29 cellular contexts compared by ENCODE assay signal in genomic region chr11:116400081-116400480, GRCh38.
"Had no signal": no experiment of that assay in that cellular context is flagged by ENCODE, and none has a peak within 500 bp of the region (broad histone marks: within the 10 kb centered on the region; RNA-seq: fewer than 3 reads in every experiment).

No MANE protein-coding gene starts in this region.

- H3K9me3 Mint-ChIP-seq: effector memory CD8-positive, alpha-beta T cell; immature natural killer cell; memory B cell; natural killer cell; stimulated activated naive CD8-positive, alpha-beta T cell treated with anti-CD3 and anti-CD28 coated beads, Interleukin-15, amount 100 ng/mL, for 72 hours had no signal

- H3K9ac ChIP-seq: parathyroid adenoma had no signal

- H2AFZ ChIP-seq: parathyroid adenoma had no signal

- H3K4me1 Mint-ChIP-seq: immature natural killer cell; natural killer cell; stimulated activated naive CD8-positive, alpha-beta T cell treated with anti-CD3 and anti-CD28 coated beads, Interleukin-15, amount 100 ng/mL, for 72 hours had no signal

- H3K36me3 Mint-ChIP-seq: immature natural killer cell, memory B cell, natural killer cell had no signal

- H3K27ac Mint-ChIP-seq: effector memory CD8-positive, alpha-beta T cell; immature natural killer cell; memory B cell; natural killer cell; progenitor cell of endocrine pancreas had no signal

- ATAC-seq: effector memory CD8-positive, alpha-beta T cell; heart right ventricle; left colon; left ventricle myocardium superior; natural killer cell; sciatic nerve; stimulated activated naive CD8-positive, alpha-beta T cell treated with anti-CD3 and anti-CD28 coated beads, Interleukin-15, amount 100 ng/mL, for 72 hours; upper lobe of right lung had no signal

- H3K27ac ChIP-seq: esophagus squamous epithelium, heart right ventricle, parathyroid adenoma, suprapubic skin, transverse colon, upper lobe of right lung had no signal

- H3K4me3 Mint-ChIP-seq: effector memory CD8-positive, alpha-beta T cell; immature natural killer cell; memory B cell; natural killer cell; stimulated activated naive CD8-positive, alpha-beta T cell treated with anti-CD3 and anti-CD28 coated beads, Interleukin-15, amount 100 ng/mL, for 72 hours had no signal

- H3K4me3 ChIP-seq: esophagus squamous epithelium, heart right ventricle, lung, smooth muscle cell, suprapubic skin, transverse colon, upper lobe of right lung had no signal

- H3K4me1 ChIP-seq: heart right ventricle, parathyroid adenoma, suprapubic skin, upper lobe of right lung had no signal

- H3K9me3 ChIP-seq: esophagus squamous epithelium, heart right ventricle, suprapubic skin, transverse colon, upper lobe of right lung had no signal

- H3K79me2 ChIP-seq: parathyroid adenoma had no signal

- DNase-seq: cortex of kidney; effector memory CD8-positive, alpha-beta T cell; erythroblast; esophagus squamous epithelium; foreskin melanocyte; glutamatergic neuron; heart right ventricle; hippocampal formation; immature natural killer cell; islet precursor cell; kidney glomerular epithelial cell; left colon; left ventricle myocardium superior; natural killer cell; stimulated activated CD4-positive, alpha-beta T cell treated with anti-CD3 and anti-CD28 coated beads, Interleukin-12 subunit alpha, Interleukin-12 subunit beta, amount 100 ng/mL, for 4 hours; stimulated activated CD4-positive, alpha-beta T cell treated with anti-CD3 and anti-CD28 coated beads, Interleukin-1b, Interleukin-23, amount 100 ng/mL, for 48 hours; stimulated activated CD4-positive, alpha-beta T cell treated with anti-CD3 and anti-CD28 coated beads, Interleukin-4, amount 100 ng/mL, for 1 hour; stimulated activated CD8-positive, alpha-beta memory T cell treated with anti-CD3 and anti-CD28 coated beads, Interleukin-4, amount 100 ng/mL, for 48 hours; stimulated activated naive CD4-positive, alpha-beta T cell; stimulated activated naive CD8-positive, alpha-beta T cell treated with anti-CD3 and anti-CD28 coated beads, Interleukin-15, amount 100 ng/mL, for 72 hours; transverse colon; upper lobe of right lung had no signal

- H3K36me3 ChIP-seq: esophagus squamous epithelium, heart right ventricle, suprapubic skin, transverse colon, upper lobe of right lung had no signal

- H3K27me3 Mint-ChIP-seq: memory B cell had no signal

- H3K27me3 ChIP-seq: esophagus squamous epithelium, suprapubic skin, transverse colon, upper lobe of right lung had no signal

- H3K4me2 ChIP-seq: smooth muscle cell had no signal
